In genomic region chr5:112366987-112367386, GRCh38 we compare ENCODE assay signal across 7 cellular contexts. TPM values are rescaled to one million over a fixed set of nuclear protein-coding genes. Genes with fewer than 3 reads are reported as not detected.
A peak's percentile ranks its signal among the peaks of the same experiment; 100 is the strongest.
DNase-seq lines count a peak whose midpoint lies in the region; ATAC-seq and TF ChIP-seq lines count a peak whose summit lies in the region.

No MANE protein-coding gene starts in this region.

- no peak for TF ChIP-seq EP300 in suprapubic skin (IDR thresholded peaks at IDR 0.05)

- WGBS in suprapubic skin = 79% methylated on average over 2 of the region's 2 CpGs

- H3K4me1 ChIP-seq in osteoblast (ENCODE audit: insufficient read depth, low read length) (no peaks in the 10 kb centered on the region), suprapubic skin (no peaks in the 10 kb centered on the region)

- no peaks in the 10 kb centered on the region for H3K9me3 ChIP-seq in osteoblast (ENCODE audit: low read depth, low read length)
- H3K9me3 ChIP-seq in suprapubic skin = no peaks in the 10 kb centered on the region

- no peak overlapping the region for H2AFZ ChIP-seq in osteoblast (ENCODE audit: low read length)

- TF ChIP-seq CTCF in brain microvascular endothelial cell (IDR thresholded peaks at IDR 0.05; ENCODE audit: low read depth, low read length, missing control alignments) = peak; percentile 60
- peak; percentile 14 for TF ChIP-seq CTCF in osteoblast (IDR thresholded peaks at IDR 0.05; ENCODE audit: extremely low read depth, low read depth, low read length)
- peak in 1 of 2 donors; percentile 30 for TF ChIP-seq CTCF in suprapubic skin (IDR thresholded peaks at IDR 0.05)

- in situ Hi-C loops in brain microvascular endothelial cell (cut with HindIII; ENCODE audit: low pct_ligation_motif_present, low sequenced_read_pairs) = no loop called here

- H3K36me3 ChIP-seq in brain microvascular endothelial cell (replicated peaks) (no peaks in the 10 kb centered on the region), osteoblast (ENCODE audit: insufficient read depth, low read length) (no peaks in the 10 kb centered on the region), suprapubic skin (no peaks in the 10 kb centered on the region)

- no peaks in the 10 kb centered on the region for H4K20me1 ChIP-seq in osteoblast (ENCODE audit: insufficient read depth, low read length)

- no peak for TF ChIP-seq POLR2A in suprapubic skin (IDR thresholded peaks at IDR 0.05)

- no peak overlapping the region for H3K27ac ChIP-seq in brain microvascular endothelial cell
- H3K27ac ChIP-seq in osteoblast (ENCODE audit: low read depth, low read length) = no peak overlapping the region
- no peak overlapping the region for H3K27ac ChIP-seq in suprapubic skin

- H3K79me2 ChIP-seq in osteoblast (ENCODE audit: insufficient read depth, low read length) = no peaks in the 10 kb centered on the region

- no peaks in the 10 kb centered on the region for H3K27me3 ChIP-seq in brain microvascular endothelial cell (replicated peaks)
- H3K27me3 ChIP-seq in osteoblast (ENCODE audit: insufficient read depth, low read length) = no peaks in the 10 kb centered on the region
- H3K27me3 ChIP-seq in suprapubic skin = no peaks in the 10 kb centered on the region

- peak; percentile 75 for ATAC-seq in GM18502 (IDR thresholded peaks at IDR 0.05; ENCODE audit: poor library complexity, unreplicated experiment)
- peak; percentile 70 for ATAC-seq in HG03432 (IDR thresholded peaks at IDR 0.05; ENCODE audit: unreplicated experiment)
- no peak for ATAC-seq in GM21381 (IDR thresholded peaks at IDR 0.05; ENCODE audit: unreplicated experiment)

- H3K4me2 ChIP-seq in osteoblast (ENCODE audit: insufficient read depth, low read length) = no peak overlapping the region

- H3K4me3 ChIP-seq in brain microvascular endothelial cell (ENCODE audit: low read depth, low read length) (no peak overlapping the region), osteoblast (ENCODE audit: insufficient read depth, low read length) (no peak overlapping the region), suprapubic skin (no peak overlapping the region)

- DNase-seq in brain microvascular endothelial cell = no peak
- no peak for DNase-seq in osteoblast (ENCODE audit: insufficient read length, low spot score, missing footprints)
- no peak for DNase-seq in suprapubic skin (ENCODE audit: low spot score in 2 of 2)
- DNase-seq in activated CD4-positive, alpha-beta T cell treated with anti-CD3 and anti-CD28 coated beads, Interleukin-2, amount 50 U/mL, for 4 hours = no peak

RNA-seq across cellular contexts. Expression of gene EPB41L4A, which starts 52.1 kb away (rescaled TPM):
- 0.59 and 0.72 TPM in 2 replicates for total RNA-seq in osteoblast
- total RNA-seq in suprapubic skin = 10 to 100 TPM in 3 of 4 donors, 1 to 10 TPM in 1; 8.5 to 31.9 (median 12.8) TPM
